In genomic region chr9:677461-678097, GRCh38 we compare ENCODE assay signal across 9 cellular contexts.
DNase-seq lines count a peak whose midpoint lies in the region; ATAC-seq and TF ChIP-seq lines count a peak whose summit lies in the region.
"Had no signal": no experiment of that assay in that cellular context is flagged by ENCODE, and none has a peak within 500 bp of the region (broad histone marks: within the 10 kb centered on the region; RNA-seq: fewer than 3 reads in every experiment).

No MANE protein-coding gene starts in this region.

- DNase-seq in GM23248 (peak; percentile 75), activated B cell treated with CpG ODN at 0.5 μM for 24 hours (no peak), left ventricle myocardium superior (no peak), COR-L47 (lab: John Stamatoyannopoulos, UW) (no peak), activated gamma-delta T cell treated with Interleukin-2 at 50 U/mL for 16 hours (no peak)
- no peak for DNase-seq in stimulated activated effector memory CD8-positive, alpha-beta T cell treated with anti-CD3 and anti-CD28 coated beads, Interleukin-12 subunit alpha, Interleukin-12 subunit beta, amount 100 ng/mL, for 72 hours (ENCODE audit: low spot score in 2 of 2)
- no peak for DNase-seq in stimulated activated CD8-positive, alpha-beta memory T cell treated with anti-CD3 and anti-CD28 coated beads, Interleukin-4, amount 100 ng/mL, for 48 hours
- DNase-seq: RPMI8226 had no signal

- TF ChIP-seq CTCF in activated B cell treated with CpG ODN at 0.5 μM for 24 hours (IDR thresholded peaks at IDR 0.05), result no peak

- no peak overlapping the region for H3K27ac Mint-ChIP-seq in activated B cell treated with CpG ODN at 0.5 μM for 24 hours
- no peak overlapping the region for H3K27ac Mint-ChIP-seq in stimulated activated effector memory CD8-positive, alpha-beta T cell treated with anti-CD3 and anti-CD28 coated beads, Interleukin-12 subunit alpha, Interleukin-12 subunit beta, amount 100 ng/mL, for 72 hours

- H2AFZ ChIP-seq in GM23248, result peak overlapping the region; percentile 87

- intact Hi-C loops in activated B cell treated with CpG ODN at 0.5 μM for 24 hours (cut with micrococcal nuclease) (no loop called here), left ventricle myocardium superior (cut with micrococcal nuclease) (no loop called here)

- H3K27me3 ChIP-seq in GM23248 (replicated peaks; ENCODE audit: insufficient read depth), result no peaks in the 10 kb centered on the region

- H3K36me3 ChIP-seq in GM23248 (ENCODE audit: low read depth), result no peaks in the 10 kb centered on the region

- H3K79me2 ChIP-seq in GM23248 (ENCODE audit: insufficient read depth), result no peaks in the 10 kb centered on the region

- H3K4me3 ChIP-seq in GM23248, result peak overlapping the region; percentile 66

- peaks cover 16% of the 10 kb centered on the region for H3K4me1 ChIP-seq in GM23248 (ENCODE audit: insufficient read depth)

- peak overlapping the region; percentile 82 for H3K4me2 ChIP-seq in GM23248 (ENCODE audit: unreplicated experiment)

- H3F3A ChIP-seq in GM23248 (ENCODE audit: insufficient read depth), result peaks cover 6% of the 10 kb centered on the region; the same call in 1 of the 2 replicates

- H4K20me1 ChIP-seq in GM23248 (ENCODE audit: insufficient read depth), result no peaks in the 10 kb centered on the region

- WGBS in GM23248 (ENCODE audit: low coverage in 1 of 2, low lambda C conversion rate in 2 of 2, missing lambda C conversion rate in 2 of 2), 2 experiments, result 26 to 35% methylated on average over 11 of the region's 11 CpGs

- H3K9me3 ChIP-seq in GM23248 (ENCODE audit: low read depth), result no peaks in the 10 kb centered on the region

- no peaks in the 10 kb centered on the region for H3K9me2 ChIP-seq in GM23248 (ENCODE audit: insufficient read depth)

- H3K27me3 Mint-ChIP-seq in activated B cell treated with CpG ODN at 0.5 μM for 24 hours, result no peaks in the 10 kb centered on the region

- POLR2A ChIA-PET in activated B cell treated with CpG ODN at 0.5 μM for 24 hours (lab: Charles Lee), result no interaction called here

- CTCF ChIA-PET in activated B cell treated with CpG ODN at 0.5 μM for 24 hours (lab: Charles Lee), result no interaction called here

- in situ Hi-C loops in GM23248 (cut with MboI), result no loop called here

- peak overlapping the region; percentile 43 for H3K27ac ChIP-seq in GM23248

- no peaks in the 10 kb centered on the region for H3K9me3 Mint-ChIP-seq in activated B cell treated with CpG ODN at 0.5 μM for 24 hours
- H3K9me3 Mint-ChIP-seq in stimulated activated effector memory CD8-positive, alpha-beta T cell treated with anti-CD3 and anti-CD28 coated beads, Interleukin-12 subunit alpha, Interleukin-12 subunit beta, amount 100 ng/mL, for 72 hours, result no peaks in the 10 kb centered on the region

- H3K36me3 Mint-ChIP-seq in activated B cell treated with CpG ODN at 0.5 μM for 24 hours (ENCODE audit: low read depth), result no peaks in the 10 kb centered on the region
- H3K36me3 Mint-ChIP-seq in stimulated activated effector memory CD8-positive, alpha-beta T cell treated with anti-CD3 and anti-CD28 coated beads, Interleukin-12 subunit alpha, Interleukin-12 subunit beta, amount 100 ng/mL, for 72 hours, result no peaks in the 10 kb centered on the region

- peak overlapping the region; percentile 50 for H3K9ac ChIP-seq in GM23248

- ATAC-seq in activated B cell treated with CpG ODN at 0.5 μM for 24 hours (ENCODE audit: low read depth) (no peak), left ventricle myocardium superior (peak; percentile 11), HG02588 (IDR thresholded peaks at IDR 0.05; ENCODE audit: unreplicated experiment) (no peak)
- no peak for ATAC-seq in stimulated activated effector memory CD8-positive, alpha-beta T cell treated with anti-CD3 and anti-CD28 coated beads, Interleukin-12 subunit alpha, Interleukin-12 subunit beta, amount 100 ng/mL, for 72 hours

- H3K4me3 Mint-ChIP-seq in activated B cell treated with CpG ODN at 0.5 μM for 24 hours, result peak overlapping the region; percentile 74
- H3K4me3 Mint-ChIP-seq in stimulated activated effector memory CD8-positive, alpha-beta T cell treated with anti-CD3 and anti-CD28 coated beads, Interleukin-12 subunit alpha, Interleukin-12 subunit beta, amount 100 ng/mL, for 72 hours, result peak overlapping the region; percentile 40

- H3K4me1 Mint-ChIP-seq in activated B cell treated with CpG ODN at 0.5 μM for 24 hours, result peaks cover 10% of the 10 kb centered on the region
- peaks cover 10% of the 10 kb centered on the region for H3K4me1 Mint-ChIP-seq in stimulated activated effector memory CD8-positive, alpha-beta T cell treated with anti-CD3 and anti-CD28 coated beads, Interleukin-12 subunit alpha, Interleukin-12 subunit beta, amount 100 ng/mL, for 72 hours
